ENCODE assay signal across 10 cellular contexts in genomic region chr6:1636971-1637871, GRCh38. TPM values are rescaled to one million over a fixed set of nuclear protein-coding genes. Genes with fewer than 3 reads are reported as not detected.
DNase-seq lines count a peak whose midpoint lies in the region; ATAC-seq lines count a peak whose summit lies in the region.
"Had no signal": no experiment of that assay in that cellular context is flagged by ENCODE, and none has a peak within 500 bp of the region (broad histone marks: within the 10 kb centered on the region; RNA-seq: fewer than 3 reads in every experiment).

No MANE protein-coding gene starts in this region.

- H3K27me3 Mint-ChIP-seq in naive B cell, result peaks cover 0 to 21% (median 19%) of the 10 kb centered on the region in 3 donors

- H3K36me3 Mint-ChIP-seq in naive B cell, result peaks cover 0 to 8% of the 10 kb centered on the region in 2 donors

- ATAC-seq in naive B cell (ENCODE audit: low read depth in 2 of 2), result peak; percentile 40 to 58
- ATAC-seq in GM21423 (IDR thresholded peaks at IDR 0.05; ENCODE audit: unreplicated experiment), result no peak
- no peak for ATAC-seq in HG02759 (IDR thresholded peaks at IDR 0.05; ENCODE audit: unreplicated experiment)

- H3K4me1 Mint-ChIP-seq in naive B cell, result peaks cover 0 to 11% (median 8%) of the 10 kb centered on the region in 3 donors

- no peak overlapping the region for H3K27ac Mint-ChIP-seq in naive B cell
- H3K27ac Mint-ChIP-seq: dendritic cell treated with granulocyte-macrophage colony-stimulating factor and Interleukin-4, amounts not matched to agents 40 ng/mL and 50 ng/mL, for 4 days; HFFc6 had no signal

- no peaks in the 10 kb centered on the region for H3K9me3 Mint-ChIP-seq in naive B cell
- H3K9me3 Mint-ChIP-seq: dendritic cell treated with granulocyte-macrophage colony-stimulating factor and Interleukin-4, amounts not matched to agents 40 ng/mL and 50 ng/mL, for 4 days; HFFc6 had no signal

- peak overlapping the region in 1 of 8 donors; percentile 37 for H3K4me3 Mint-ChIP-seq in naive B cell
- H3K4me3 Mint-ChIP-seq: dendritic cell treated with granulocyte-macrophage colony-stimulating factor and Interleukin-4, amounts not matched to agents 40 ng/mL and 50 ng/mL, for 4 days; HFFc6 had no signal

- DNase-seq in DMS79 treated with DMSO at 0.1 percent for 48 hours (lab: John Stamatoyannopoulos, UW) (peak; percentile 30), NAMALWA (ENCODE audit: low spot score) (peak; percentile 15), SW480 (ENCODE audit: low spot score) (peak; percentile 69), naive B cell (no peak), ecto neural progenitor cell (ENCODE audit: low spot score) (no peak), OCI-M1 (lab: John Stamatoyannopoulos, UW) (no peak)
- DNase-seq: HFFc6 had no signal

RNA-seq across cellular contexts. Expression of gene FOXC1, which starts 27.5 kb away (rescaled TPM):
- polyA plus RNA-seq in naive B cell (ENCODE audit: low read depth in 6 of 6), result under 1 TPM in 1 of 6 donors, not detected in 5; 0.17 TPM

Comparison
In these comparisons a context has a peak if more than half of its experiments do, and no peak if none do; other contexts are left out.
1. DNase-seq: peak in DMS79 treated with DMSO at 0.1 percent for 48 hours (single experiment), NAMALWA (single experiment) and SW480 (single experiment); none in naive B cell (single experiment), ecto neural progenitor cell (single experiment) and OCI-M1 (single experiment).
2. ATAC-seq: peak in naive B cell (2 of 2); none in GM21423 (single experiment) and HG02759 (single experiment).